ENCODE assay signal across 8 cellular contexts in genomic region chr17:81253358-81254131, GRCh38. TPM values are rescaled to one million over a fixed set of nuclear protein-coding genes. Genes with fewer than 3 reads are reported as not detected.
DNase-seq lines count a peak whose midpoint lies in the region; ATAC-seq and TF ChIP-seq lines count a peak whose summit lies in the region.

No MANE protein-coding gene starts in this region.

- no peaks in the 10 kb centered on the region for H3K27me3 Mint-ChIP-seq in activated CD8-positive, alpha-beta memory T cell treated with anti-CD3 and anti-CD28 coated beads, Interleukin-2, amount 10 ng/mL, durations not matched to agents 7 days and 5 days

- H3K4me2 ChIP-seq in neural cell (ENCODE audit: low read length): no peak overlapping the region

- DNase-seq in NCI-H1092 treated with DMSO at 0.1 percent for 48 hours (lab: John Stamatoyannopoulos, UW) (peak; percentile 39), NCI-H1092 (lab: John Stamatoyannopoulos, UW) (no peak), NCI-H748 (lab: John Stamatoyannopoulos, UW; ENCODE audit: unreplicated experiment) (peak; percentile 31), epidermal melanocyte (ENCODE audit: insufficient read length, low spot score) (peak; percentile 72), thoracic aorta (ENCODE audit: low spot score) (no peak)
- DNase-seq in activated CD8-positive, alpha-beta memory T cell treated with anti-CD3 and anti-CD28 coated beads, Interleukin-2, amount 10 ng/mL, durations not matched to agents 7 days and 5 days: peak; percentile 66

- ATAC-seq in activated CD8-positive, alpha-beta memory T cell treated with anti-CD3 and anti-CD28 coated beads, Interleukin-2, amount 10 ng/mL, durations not matched to agents 7 days and 5 days: peak; percentile 61
- no peak for ATAC-seq in thoracic aorta (ENCODE audit: insufficient number of reproducible peaks, low FRiP score, low read depth)
- no peak for ATAC-seq in HG03280 (IDR thresholded peaks at IDR 0.05; ENCODE audit: unreplicated experiment)

- no peaks in the 10 kb centered on the region for H3K9me2 ChIP-seq in neural cell (ENCODE audit: insufficient read depth, low read length)

- peaks cover 4% of the 10 kb centered on the region for H3K4me1 Mint-ChIP-seq in activated CD8-positive, alpha-beta memory T cell treated with anti-CD3 and anti-CD28 coated beads, Interleukin-2, amount 10 ng/mL, durations not matched to agents 7 days and 5 days

- H3K9ac ChIP-seq in neural cell (ENCODE audit: low read length): peak overlapping the region; percentile 62

- H3K36me3 ChIP-seq in neural cell (ENCODE audit: insufficient read depth, low read length) (no peaks in the 10 kb centered on the region), thoracic aorta (peaks cover 23% of the 10 kb centered on the region)

- H2AFZ ChIP-seq in neural cell (ENCODE audit: low read depth, low read length): no peak overlapping the region

- TF ChIP-seq EP300 in neural cell (conservative IDR thresholded peaks at IDR 0.05; ENCODE audit: poor library complexity, severe bottlenecking): no peak

- no peak overlapping the region for H3K4me3 ChIP-seq in neural cell (ENCODE audit: low read length)
- no peak overlapping the region for H3K4me3 ChIP-seq in thoracic aorta

- peaks cover 14% of the 10 kb centered on the region for H3K36me3 Mint-ChIP-seq in activated CD8-positive, alpha-beta memory T cell treated with anti-CD3 and anti-CD28 coated beads, Interleukin-2, amount 10 ng/mL, durations not matched to agents 7 days and 5 days

- no peaks in the 10 kb centered on the region for H3K9me3 ChIP-seq in neural cell (ENCODE audit: low read length)
- no peaks in the 10 kb centered on the region for H3K9me3 ChIP-seq in thoracic aorta

- peaks cover 0 to 26% of the 10 kb centered on the region in 2 donors for H3K4me1 ChIP-seq in thoracic aorta (ENCODE audit: control insufficient read depth in 1 of 2, low read depth in 2 of 2)

- TF ChIP-seq RAD21 in neural cell (conservative IDR thresholded peaks at IDR 0.05): peak; percentile 94

- H3K27ac ChIP-seq in neural cell (ENCODE audit: low read length): peak overlapping the region; percentile 84
- H3K27ac ChIP-seq in thoracic aorta: no peak overlapping the region

- H3F3A ChIP-seq in neural cell (ENCODE audit: insufficient read depth, low read length, poor library complexity, severe bottlenecking): no peaks in the 10 kb centered on the region

- H3K27me3 ChIP-seq in neural cell (ENCODE audit: insufficient read depth, low read depth, low read length) (no peaks in the 10 kb centered on the region), thoracic aorta (replicated peaks; ENCODE audit: insufficient read depth) (no peaks in the 10 kb centered on the region)

- H3K79me2 ChIP-seq in neural cell (replicated peaks; ENCODE audit: insufficient read depth, low read length): no peaks in the 10 kb centered on the region

- H3K9me3 Mint-ChIP-seq in activated CD8-positive, alpha-beta memory T cell treated with anti-CD3 and anti-CD28 coated beads, Interleukin-2, amount 10 ng/mL, durations not matched to agents 7 days and 5 days (ENCODE audit: low read depth): no peaks in the 10 kb centered on the region

- no peak overlapping the region for H3K4me3 Mint-ChIP-seq in activated CD8-positive, alpha-beta memory T cell treated with anti-CD3 and anti-CD28 coated beads, Interleukin-2, amount 10 ng/mL, durations not matched to agents 7 days and 5 days

- peak overlapping the region; percentile 6 for H3K27ac Mint-ChIP-seq in activated CD8-positive, alpha-beta memory T cell treated with anti-CD3 and anti-CD28 coated beads, Interleukin-2, amount 10 ng/mL, durations not matched to agents 7 days and 5 days

- no peaks in the 10 kb centered on the region for H4K20me1 ChIP-seq in neural cell (ENCODE audit: insufficient read depth)

- peak; percentile 94 for TF ChIP-seq CTCF in neural cell (IDR thresholded peaks at IDR 0.05; ENCODE audit: poor library complexity, severe bottlenecking)
- peak; percentile 88 for TF ChIP-seq CTCF in thoracic aorta (IDR thresholded peaks at IDR 0.05)

- CTCF ChIA-PET in activated CD8-positive, alpha-beta memory T cell treated with anti-CD3 and anti-CD28 coated beads, Interleukin-2, amount 10 ng/mL, durations not matched to agents 7 days and 5 days (lab: Charles Lee): interaction anchor here (0.7 to 2.8 kb wide), 14 partner anchors 14 to 348 kb away, joined by 3 to 22 read pairs (median 4); partner anchors contain the start of genes NDUFAF8, SLC38A10 and TEPSIN

TF ChIP-seq in neural cell, 6 proteins besides CTCF, POLR2A, EP300 and RAD21:
- TF ChIP-seq SMC3 (conservative IDR thresholded peaks at IDR 0.05; ENCODE audit: poor library complexity) (peak; percentile 95), MXI1 (conservative IDR thresholded peaks at IDR 0.05; ENCODE audit: poor library complexity, severe bottlenecking) (peak; percentile 24), REST (IDR thresholded peaks at IDR 0.05; ENCODE audit: borderline replicate concordance) (no peak), EZH2 (IDR thresholded peaks at IDR 0.05; ENCODE audit: borderline replicate concordance, insufficient read depth, low read length, poor library complexity, severe bottlenecking) (no peak)

RNA-seq across cellular contexts. Expression of gene NDUFAF8, which starts 14.4 kb away (rescaled TPM):
- total RNA-seq in activated CD8-positive, alpha-beta memory T cell treated with anti-CD3 and anti-CD28 coated beads, Interleukin-2, amount 10 ng/mL, durations not matched to agents 7 days and 5 days: 10 to 100 TPM; 41.6 to 53.7 TPM
- 76.4 and 90.2 TPM in 2 replicates for polyA plus RNA-seq in neural cell
- polyA minus RNA-seq in neural cell: 27.1 and 36.5 TPM in 2 replicates
- 10 to 100 TPM; 17.8 to 19.5 TPM for total RNA-seq in thoracic aorta

RNA-seq across cellular contexts. Expression of gene TEPSIN, which starts 14.7 kb away (rescaled TPM):
- 10 to 100 TPM; 53.6 to 56.3 TPM for total RNA-seq in activated CD8-positive, alpha-beta memory T cell treated with anti-CD3 and anti-CD28 coated beads, Interleukin-2, amount 10 ng/mL, durations not matched to agents 7 days and 5 days
- 50.0 and 60.3 TPM in 2 replicates for polyA plus RNA-seq in neural cell
- polyA minus RNA-seq in neural cell: 24.0 and 34.8 TPM in 2 replicates
- 10 to 100 TPM; 52.4 to 70.8 TPM for total RNA-seq in thoracic aorta

RNA-seq across cellular contexts. Expression of gene CEP131, which starts 30.8 kb away (rescaled TPM):
- total RNA-seq in activated CD8-positive, alpha-beta memory T cell treated with anti-CD3 and anti-CD28 coated beads, Interleukin-2, amount 10 ng/mL, durations not matched to agents 7 days and 5 days: 10 to 100 TPM; 13.6 to 20.6 TPM
- polyA plus RNA-seq in neural cell: 21.3 and 33.0 TPM in 2 replicates
- 25.6 and 32.9 TPM in 2 replicates for polyA minus RNA-seq in neural cell
- total RNA-seq in thoracic aorta: 10 to 100 TPM in 1 of 2 donors, 1 to 10 TPM in 1; 5.8 to 11.4 TPM

RNA-seq across cellular contexts. Expression of gene SLC38A10, which starts 41.6 kb away (rescaled TPM):
- 10 to 100 TPM; 81.7 to 88.7 TPM for total RNA-seq in activated CD8-positive, alpha-beta memory T cell treated with anti-CD3 and anti-CD28 coated beads, Interleukin-2, amount 10 ng/mL, durations not matched to agents 7 days and 5 days
- 37.4 and 46.0 TPM in 2 replicates for polyA plus RNA-seq in neural cell
- 39.6 and 45.8 TPM in 2 replicates for polyA minus RNA-seq in neural cell
- 100 to 1,000 TPM in 1 of 2 donors, 10 to 100 TPM in 1; 83.0 to 129 TPM for total RNA-seq in thoracic aorta

Comparison
In these comparisons a context has a peak if more than half of its experiments do, and no peak if none do; other contexts are left out.
1. DNase-seq: peak in NCI-H1092 treated with DMSO at 0.1 percent for 48 hours (single experiment), NCI-H748 (single experiment), activated CD8-positive, alpha-beta memory T cell treated with anti-CD3 and anti-CD28 coated beads, Interleukin-2, amount 10 ng/mL, durations not matched to agents 7 days and 5 days (single experiment) and epidermal melanocyte (single experiment); none in NCI-H1092 (single experiment) and thoracic aorta (single experiment).